ENCODE assay signal across 34 cellular contexts in genomic region chr4:55840956-55841355, GRCh38. TPM values are rescaled to one million over a fixed set of nuclear protein-coding genes. Genes with fewer than 3 reads are reported as not detected.
"Had no signal": no experiment of that assay in that cellular context is flagged by ENCODE, and none has a peak within 500 bp of the region (broad histone marks: within the 10 kb centered on the region; RNA-seq: fewer than 3 reads in every experiment).

No MANE protein-coding gene starts in this region.

- H3K4me3 Mint-ChIP-seq: activated B cell treated with CpG ODN at 0.5 μM for 24 hours; activated CD8-positive, alpha-beta T cell treated with anti-CD3 and anti-CD28 coated beads for 36 hours; activated naive CD4-positive, alpha-beta T cell treated with anti-CD3 and anti-CD28 coated beads for 36 hours; activated naive CD4-positive, alpha-beta T cell treated with anti-CD3 and anti-CD28 coated beads, Interleukin-2, amount 50 U/mL, for 24 hours; activated naive CD8-positive, alpha-beta T cell treated with anti-CD3 and anti-CD28 coated beads for 36 hours; activated naive CD8-positive, alpha-beta T cell treated with anti-CD3 and anti-CD28 coated beads, Interleukin-2, amount 50 U/mL, for 24 hours; activated T-cell treated with anti-CD3 and anti-CD28 coated beads, Interleukin-2, amount 50 U/mL, for 4 hours; activated T-helper 17 cell treated with anti-CD3 and anti-CD28 coated beads, Interleukin-2, amount 50 U/mL, for 72 hours; T-helper 1 cell treated with Interleukin-12 subunit alpha and Interleukin-12 subunit beta and Interleukin-4 antibody, amounts not matched to agents 30 μg/mL and 1 μg/mL, for 36 hours had no signal

- H3K4me1 Mint-ChIP-seq: activated B cell treated with CpG ODN at 0.5 μM for 24 hours; activated naive CD4-positive, alpha-beta T cell treated with anti-CD3 and anti-CD28 coated beads, Interleukin-2, amount 50 U/mL, for 24 hours; activated naive CD8-positive, alpha-beta T cell treated with anti-CD3 and anti-CD28 coated beads for 36 hours; activated naive CD8-positive, alpha-beta T cell treated with anti-CD3 and anti-CD28 coated beads, Interleukin-2, amount 50 U/mL, for 24 hours; activated T-helper 17 cell treated with anti-CD3 and anti-CD28 coated beads, Interleukin-2, amount 50 U/mL, for 72 hours had no signal

- H3K9me3 ChIP-seq: adrenal gland, body of pancreas, gastrocnemius medialis had no signal

- H3K36me3 Mint-ChIP-seq: activated naive CD8-positive, alpha-beta T cell treated with anti-CD3 and anti-CD28 coated beads for 36 hours had no signal

- H3K9me3 Mint-ChIP-seq: activated naive CD8-positive, alpha-beta T cell treated with anti-CD3 and anti-CD28 coated beads for 36 hours; activated T-helper 17 cell treated with anti-CD3 and anti-CD28 coated beads, Interleukin-2, amount 50 U/mL, for 72 hours; T-helper 1 cell treated with Interleukin-12 subunit alpha and Interleukin-12 subunit beta and Interleukin-4 antibody, amounts not matched to agents 30 μg/mL and 1 μg/mL, for 36 hours had no signal

- H3K27ac ChIP-seq: adrenal gland, body of pancreas, esophagus muscularis mucosa, foreskin keratinocyte, gastrocnemius medialis, heart left ventricle, WERI-Rb-1 had no signal

- ATAC-seq: activated CD4-positive, CD25-positive, alpha-beta regulatory T cell treated with anti-CD3 and anti-CD28 coated beads, Interleukin-2, amount 50 U/mL, for 24 hours; activated CD8-positive, alpha-beta T cell treated with anti-CD3 and anti-CD28 coated beads for 36 hours; activated naive CD8-positive, alpha-beta T cell treated with anti-CD3 and anti-CD28 coated beads, Interleukin-2, amount 50 U/mL, for 24 hours; activated T-cell treated with anti-CD3 and anti-CD28 coated beads, Interleukin-2, amount 50 U/mL, for 4 hours; activated T-helper 17 cell treated with anti-CD3 and anti-CD28 coated beads, Interleukin-2, amount 50 U/mL, for 72 hours; body of pancreas; effector memory CD8-positive, alpha-beta T cell; foreskin keratinocyte; gastrocnemius medialis; heart left ventricle had no signal

- H3K27ac Mint-ChIP-seq: activated B cell treated with CpG ODN at 0.5 μM for 24 hours; activated CD8-positive, alpha-beta T cell treated with anti-CD3 and anti-CD28 coated beads for 36 hours; activated naive CD4-positive, alpha-beta T cell treated with anti-CD3 and anti-CD28 coated beads for 36 hours; activated naive CD4-positive, alpha-beta T cell treated with anti-CD3 and anti-CD28 coated beads, Interleukin-2, amount 50 U/mL, for 24 hours; activated naive CD8-positive, alpha-beta T cell treated with anti-CD3 and anti-CD28 coated beads for 36 hours; activated naive CD8-positive, alpha-beta T cell treated with anti-CD3 and anti-CD28 coated beads, Interleukin-2, amount 50 U/mL, for 24 hours; activated T-helper 17 cell treated with anti-CD3 and anti-CD28 coated beads, Interleukin-2, amount 50 U/mL, for 72 hours; T-helper 1 cell treated with Interleukin-12 subunit alpha and Interleukin-12 subunit beta and Interleukin-4 antibody, amounts not matched to agents 30 μg/mL and 1 μg/mL, for 36 hours had no signal

- H3K4me3 ChIP-seq: adrenal gland, body of pancreas, esophagus muscularis mucosa, gastrocnemius medialis, heart left ventricle had no signal

- H3K4me1 ChIP-seq: adrenal gland, body of pancreas, esophagus muscularis mucosa, foreskin keratinocyte, gastrocnemius medialis, heart left ventricle had no signal

- DNase-seq: activated B cell treated with CpG ODN at 0.5 μM for 24 hours; activated CD4-positive, alpha-beta T cell treated with anti-CD3 and anti-CD28 coated beads for 48 hours; activated CD4-positive, alpha-beta T cell treated with anti-CD3 and anti-CD28 coated beads, Interleukin-2, amount 50 U/mL, for 1 hour; activated CD4-positive, alpha-beta T cell treated with anti-CD3 and anti-CD28 coated beads, Interleukin-2, amount 50 U/mL, for 48 hours; activated CD8-positive, alpha-beta memory T cell treated with anti-CD3 and anti-CD28 coated beads for 24 hours; activated CD8-positive, alpha-beta T cell treated with anti-CD3 and anti-CD28 coated beads for 36 hours; activated effector memory CD4-positive, alpha-beta T cell treated with anti-CD3 and anti-CD28 coated beads, Interleukin-2, amount 50 U/mL, for 16 hours; activated naive CD4-positive, alpha-beta T cell treated with anti-CD3 and anti-CD28 coated beads for 36 hours; activated naive CD8-positive, alpha-beta T cell treated with anti-CD3 and anti-CD28 coated beads for 36 hours; activated naive CD8-positive, alpha-beta T cell treated with anti-CD3 and anti-CD28 coated beads, Interleukin-2, amount 50 U/mL, for 24 hours; activated T-cell treated with anti-CD3 and anti-CD28 coated beads, Interleukin-2, amount 50 U/mL, for 4 hours; adrenal gland; amygdala; aorta; body of pancreas; caudate nucleus; cortex of kidney; dermis blood vessel endothelial cell; effector CD4-positive, alpha-beta T cell; effector memory CD8-positive, alpha-beta T cell; erythroblast; foreskin keratinocyte; gastrocnemius medialis; glutamatergic neuron; heart left ventricle; T-helper 9 cell; WERI-Rb-1 had no signal

- H3K36me3 ChIP-seq: adrenal gland, esophagus muscularis mucosa, gastrocnemius medialis, heart left ventricle, WERI-Rb-1 had no signal

- H3K27me3 ChIP-seq: body of pancreas, foreskin keratinocyte had no signal

RNA-seq across cellular contexts. Expression of gene EXOC1L, which starts 21.4 kb away (rescaled TPM):
- total RNA-seq: activated B cell treated with CpG ODN at 0.5 μM for 24 hours; activated CD8-positive, alpha-beta T cell treated with anti-CD3 and anti-CD28 coated beads for 36 hours; activated naive CD4-positive, alpha-beta T cell treated with anti-CD3 and anti-CD28 coated beads for 36 hours; activated naive CD8-positive, alpha-beta T cell treated with anti-CD3 and anti-CD28 coated beads for 36 hours; activated T-cell treated with anti-CD3 and anti-CD28 coated beads, Interleukin-2, amount 50 U/mL, for 4 hours; activated T-helper 17 cell treated with anti-CD3 and anti-CD28 coated beads, Interleukin-2, amount 50 U/mL, for 72 hours; adrenal gland; aorta; body of pancreas; chondrocyte; dermis blood vessel endothelial cell; esophagus muscularis mucosa; foreskin keratinocyte; gastrocnemius medialis; heart left ventricle; T-helper 2 cell treated with Interferon-gamma antibody and Interleukin-4, amounts not matched to agents 100 ng/mL and 5 ng/mL, for 36 hours had no signal
- polyA plus RNA-seq: aorta, foreskin keratinocyte, heart left ventricle had no signal
